1 cellular context compared by ENCODE assay signal in the genomic region with DNA sequence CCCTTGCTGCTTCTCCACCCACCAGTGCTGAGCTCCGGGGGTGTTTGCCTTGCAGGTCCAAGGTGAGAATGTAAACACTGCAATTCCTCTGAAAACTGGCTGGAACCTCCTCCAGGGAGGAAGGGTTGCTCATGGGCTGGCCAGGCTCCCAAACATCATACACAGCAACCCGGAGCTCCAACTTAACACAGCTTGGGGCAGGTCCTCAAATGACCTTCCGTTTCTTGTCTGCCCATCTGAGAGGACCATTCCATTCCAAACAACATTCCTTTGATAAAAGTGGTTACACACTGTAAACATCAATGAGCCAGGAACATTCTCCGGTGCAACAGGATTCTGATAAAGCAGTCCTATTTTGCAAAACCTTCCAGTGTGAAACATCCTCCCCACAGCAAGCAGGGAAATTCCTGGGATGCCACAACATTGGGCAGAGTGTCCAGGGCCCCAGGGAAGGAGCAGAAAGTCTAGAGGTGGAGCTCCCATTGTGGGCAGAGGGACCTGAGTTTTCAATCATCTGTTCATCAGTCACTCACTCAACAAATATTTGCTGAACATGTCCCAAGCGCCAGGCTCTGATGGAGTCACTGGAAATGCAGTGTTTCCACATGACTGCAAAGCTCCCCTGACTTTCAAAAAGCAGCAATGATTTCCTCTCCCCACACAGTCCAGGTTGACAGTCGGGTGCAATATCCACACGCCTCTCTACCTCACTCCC.
TF ChIP-seq lines count a peak whose summit lies in the region.

No MANE protein-coding gene starts in this region.

TF ChIP-seq in HepG2, 621 proteins besides CTCF, POLR2A, EP300 and RAD21 (continued from another document and continues in another):
- TF ChIP-seq ZBTB4 (CRISPR knock-in tag; IDR thresholded peaks at IDR 0.05; ENCODE audit: borderline replicate concordance) (no peak), MAZ (IDR thresholded peaks at IDR 0.05; ENCODE audit: borderline replicate concordance, low read depth, low read length) (peak; percentile 59; the same call in 1 of the 2 replicates), MAZ (CRISPR knock-in tag; IDR thresholded peaks at IDR 0.05; ENCODE audit: low read depth) (peak; percentile 52; the same call in 1 of the 2 replicates), SNAI1 (CRISPR knock-in tag; IDR thresholded peaks at IDR 0.05; ENCODE audit: borderline replicate concordance) (no peak), ZNF468 (CRISPR knock-in tag; IDR thresholded peaks at IDR 0.05) (no peak), ZNF577 (CRISPR knock-in tag; IDR thresholded peaks at IDR 0.05; ENCODE audit: borderline replicate concordance, low read depth) (no peak), PATZ1 (CRISPR knock-in tag; IDR thresholded peaks at IDR 0.05) (peak; percentile 76), RFXANK (CRISPR knock-in tag; IDR thresholded peaks at IDR 0.05) (no peak), ATF3 (CRISPR knock-in tag; IDR thresholded peaks at IDR 0.05) (no peak), ATF7 (IDR thresholded peaks at IDR 0.05) (no peak), ATF7 (CRISPR knock-in tag; IDR thresholded peaks at IDR 0.05) (no peak), ZNF782 (CRISPR knock-in tag; IDR thresholded peaks at IDR 0.05; ENCODE audit: borderline replicate concordance) (no peak), ZNF557 (CRISPR knock-in tag; IDR thresholded peaks at IDR 0.05) (no peak), ZNF260 (CRISPR knock-in tag; IDR thresholded peaks at IDR 0.05; ENCODE audit: borderline replicate concordance, low read depth) (no peak), PAF1 (CRISPR knock-in tag; IDR thresholded peaks at IDR 0.05) (no peak), ZNF747 (CRISPR knock-in tag; IDR thresholded peaks at IDR 0.05; ENCODE audit: borderline replicate concordance) (peak; percentile 63; the same call in 1 of the 2 replicates), SOX5 (CRISPR knock-in tag; IDR thresholded peaks at IDR 0.05; ENCODE audit: borderline replicate concordance) (peak; percentile 71; the same call in 1 of the 2 replicates), ZNF816 (CRISPR knock-in tag; IDR thresholded peaks at IDR 0.05; ENCODE audit: borderline replicate concordance) (peak; percentile 73; the same call in 1 of the 2 replicates), SETDB1 (CRISPR knock-in tag; IDR thresholded peaks at IDR 0.05; ENCODE audit: borderline replicate concordance) (no peak), KLF15 (CRISPR knock-in tag; IDR thresholded peaks at IDR 0.05; ENCODE audit: borderline replicate concordance) (no peak), CHD2 (IDR thresholded peaks at IDR 0.05; ENCODE audit: low read depth, low read length) (no peak), NR1H2 (CRISPR knock-in tag; IDR thresholded peaks at IDR 0.05; ENCODE audit: borderline replicate concordance, low read depth) (no peak), MYPOP (CRISPR knock-in tag; IDR thresholded peaks at IDR 0.05) (no peak; the same call in 1 of the 2 replicates), ZNF232 (CRISPR knock-in tag; IDR thresholded peaks at IDR 0.05; ENCODE audit: borderline replicate concordance) (no peak), ZNF547 (CRISPR knock-in tag; IDR thresholded peaks at IDR 0.05) (no peak), TARDBP (CRISPR knock-in tag; IDR thresholded peaks at IDR 0.05) (peak; percentile 77), ZFP37 (CRISPR knock-in tag; IDR thresholded peaks at IDR 0.05; ENCODE audit: borderline replicate concordance) (no peak), ATAD3A (CRISPR knock-in tag; IDR thresholded peaks at IDR 0.05) (no peak), SIN3B (IDR thresholded peaks at IDR 0.05; ENCODE audit: low read length) (no peak), HMG20B (CRISPR knock-in tag; conservative IDR thresholded peaks at IDR 0.05) (peak; percentile 91), ZNF337 (CRISPR knock-in tag; IDR thresholded peaks at IDR 0.05; ENCODE audit: borderline replicate concordance, low read depth) (no peak), ZNF430 (CRISPR knock-in tag; IDR thresholded peaks at IDR 0.05) (peak; percentile 79; the same call in 1 of the 2 replicates), RBFOX2 (IDR thresholded peaks at IDR 0.05; ENCODE audit: low read depth, low read length) (no peak), JARID2 (CRISPR knock-in tag; IDR thresholded peaks at IDR 0.05; ENCODE audit: insufficient replicate concordance) (peak; percentile 59), NR2F6 (IDR thresholded peaks at IDR 0.05) (peak; percentile 73), NR2F6 (CRISPR knock-in tag; IDR thresholded peaks at IDR 0.05) (peak; percentile 69)
- TF ChIP-seq, protein P1, sequence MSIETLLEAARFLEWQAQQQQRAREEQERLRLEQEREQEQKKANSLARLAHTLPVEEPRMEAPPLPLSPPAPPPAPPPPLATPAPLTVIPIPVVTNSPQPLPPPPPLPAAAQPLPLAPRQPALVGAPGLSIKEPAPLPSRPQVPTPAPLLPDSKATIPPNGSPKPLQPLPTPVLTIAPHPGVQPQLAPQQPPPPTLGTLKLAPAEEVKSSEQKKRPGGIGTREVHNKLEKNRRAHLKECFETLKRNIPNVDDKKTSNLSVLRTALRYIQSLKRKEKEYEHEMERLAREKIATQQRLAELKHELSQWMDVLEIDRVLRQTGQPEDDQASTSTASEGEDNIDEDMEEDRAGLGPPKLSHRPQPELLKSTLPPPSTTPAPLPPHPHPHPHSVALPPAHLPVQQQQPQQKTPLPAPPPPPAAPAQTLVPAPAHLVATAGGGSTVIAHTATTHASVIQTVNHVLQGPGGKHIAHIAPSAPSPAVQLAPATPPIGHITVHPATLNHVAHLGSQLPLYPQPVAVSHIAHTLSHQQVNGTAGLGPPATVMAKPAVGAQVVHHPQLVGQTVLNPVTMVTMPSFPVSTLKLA (IDR thresholded peaks at IDR 0.05) = no peak
- TF ChIP-seq, protein P2, sequence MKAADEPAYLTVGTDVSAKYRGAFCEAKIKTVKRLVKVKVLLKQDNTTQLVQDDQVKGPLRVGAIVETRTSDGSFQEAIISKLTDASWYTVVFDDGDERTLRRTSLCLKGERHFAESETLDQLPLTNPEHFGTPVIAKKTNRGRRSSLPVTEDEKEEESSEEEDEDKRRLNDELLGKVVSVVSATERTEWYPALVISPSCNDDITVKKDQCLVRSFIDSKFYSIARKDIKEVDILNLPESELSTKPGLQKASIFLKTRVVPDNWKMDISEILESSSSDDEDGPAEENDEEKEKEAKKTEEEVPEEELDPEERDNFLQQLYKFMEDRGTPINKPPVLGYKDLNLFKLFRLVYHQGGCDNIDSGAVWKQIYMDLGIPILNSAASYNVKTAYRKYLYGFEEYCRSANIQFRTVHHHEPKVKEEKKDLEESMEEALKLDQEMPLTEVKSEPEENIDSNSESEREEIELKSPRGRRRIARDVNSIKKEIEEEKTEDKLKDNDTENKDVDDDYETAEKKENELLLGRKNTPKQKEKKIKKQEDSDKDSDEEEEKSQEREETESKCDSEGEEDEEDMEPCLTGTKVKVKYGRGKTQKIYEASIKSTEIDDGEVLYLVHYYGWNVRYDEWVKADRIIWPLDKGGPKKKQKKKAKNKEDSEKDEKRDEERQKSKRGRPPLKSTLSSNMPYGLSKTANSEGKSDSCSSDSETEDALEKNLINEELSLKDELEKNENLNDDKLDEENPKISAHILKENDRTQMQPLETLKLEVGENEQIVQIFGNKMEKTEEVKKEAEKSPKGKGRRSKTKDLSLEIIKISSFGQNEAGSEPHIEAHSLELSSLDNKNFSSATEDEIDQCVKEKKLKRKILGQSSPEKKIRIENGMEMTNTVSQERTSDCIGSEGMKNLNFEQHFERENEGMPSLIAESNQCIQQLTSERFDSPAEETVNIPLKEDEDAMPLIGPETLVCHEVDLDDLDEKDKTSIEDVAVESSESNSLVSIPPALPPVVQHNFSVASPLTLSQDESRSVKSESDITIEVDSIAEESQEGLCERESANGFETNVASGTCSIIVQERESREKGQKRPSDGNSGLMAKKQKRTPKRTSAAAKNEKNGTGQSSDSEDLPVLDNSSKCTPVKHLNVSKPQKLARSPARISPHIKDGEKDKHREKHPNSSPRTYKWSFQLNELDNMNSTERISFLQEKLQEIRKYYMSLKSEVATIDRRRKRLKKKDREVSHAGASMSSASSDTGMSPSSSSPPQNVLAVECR (CRISPR knock-in tag; IDR thresholded peaks at IDR 0.05; ENCODE audit: borderline replicate concordance) = peak; percentile 52; the same call in 1 of the 2 replicates
- TF ChIP-seq, protein P3, sequence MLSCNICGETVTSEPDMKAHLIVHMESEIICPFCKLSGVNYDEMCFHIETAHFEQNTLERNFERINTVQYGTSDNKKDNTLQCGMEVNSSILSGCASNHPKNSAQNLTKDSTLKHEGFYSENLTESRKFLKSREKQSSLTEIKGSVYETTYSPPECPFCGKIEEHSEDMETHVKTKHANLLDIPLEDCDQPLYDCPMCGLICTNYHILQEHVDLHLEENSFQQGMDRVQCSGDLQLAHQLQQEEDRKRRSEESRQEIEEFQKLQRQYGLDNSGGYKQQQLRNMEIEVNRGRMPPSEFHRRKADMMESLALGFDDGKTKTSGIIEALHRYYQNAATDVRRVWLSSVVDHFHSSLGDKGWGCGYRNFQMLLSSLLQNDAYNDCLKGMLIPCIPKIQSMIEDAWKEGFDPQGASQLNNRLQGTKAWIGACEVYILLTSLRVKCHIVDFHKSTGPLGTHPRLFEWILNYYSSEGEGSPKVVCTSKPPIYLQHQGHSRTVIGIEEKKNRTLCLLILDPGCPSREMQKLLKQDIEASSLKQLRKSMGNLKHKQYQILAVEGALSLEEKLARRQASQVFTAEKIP (CRISPR knock-in tag; IDR thresholded peaks at IDR 0.05; ENCODE audit: borderline replicate concordance) = no peak
- TF ChIP-seq, protein P4, sequence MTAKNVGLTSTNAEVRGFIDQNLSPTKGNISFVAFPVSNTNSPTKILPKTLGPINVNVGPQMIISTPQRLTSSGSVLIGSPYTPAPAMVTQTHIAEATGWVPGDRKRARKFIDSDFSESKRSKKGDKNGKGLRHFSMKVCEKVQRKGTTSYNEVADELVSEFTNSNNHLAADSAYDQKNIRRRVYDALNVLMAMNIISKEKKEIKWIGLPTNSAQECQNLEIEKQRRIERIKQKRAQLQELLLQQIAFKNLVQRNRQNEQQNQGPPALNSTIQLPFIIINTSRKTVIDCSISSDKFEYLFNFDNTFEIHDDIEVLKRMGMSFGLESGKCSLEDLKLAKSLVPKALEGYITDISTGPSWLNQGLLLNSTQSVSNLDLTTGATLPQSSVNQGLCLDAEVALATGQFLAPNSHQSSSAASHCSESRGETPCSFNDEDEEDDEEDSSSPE (CRISPR knock-in tag; IDR thresholded peaks at IDR 0.05) = no peak
- TF ChIP-seq, protein P5, sequence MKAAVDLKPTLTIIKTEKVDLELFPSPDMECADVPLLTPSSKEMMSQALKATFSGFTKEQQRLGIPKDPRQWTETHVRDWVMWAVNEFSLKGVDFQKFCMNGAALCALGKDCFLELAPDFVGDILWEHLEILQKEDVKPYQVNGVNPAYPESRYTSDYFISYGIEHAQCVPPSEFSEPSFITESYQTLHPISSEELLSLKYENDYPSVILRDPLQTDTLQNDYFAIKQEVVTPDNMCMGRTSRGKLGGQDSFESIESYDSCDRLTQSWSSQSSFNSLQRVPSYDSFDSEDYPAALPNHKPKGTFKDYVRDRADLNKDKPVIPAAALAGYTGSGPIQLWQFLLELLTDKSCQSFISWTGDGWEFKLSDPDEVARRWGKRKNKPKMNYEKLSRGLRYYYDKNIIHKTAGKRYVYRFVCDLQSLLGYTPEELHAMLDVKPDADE (CRISPR knock-in tag; IDR thresholded peaks at IDR 0.05) = no peak
